ENCODE assay signal across 1 cellular context in the genomic region with DNA sequence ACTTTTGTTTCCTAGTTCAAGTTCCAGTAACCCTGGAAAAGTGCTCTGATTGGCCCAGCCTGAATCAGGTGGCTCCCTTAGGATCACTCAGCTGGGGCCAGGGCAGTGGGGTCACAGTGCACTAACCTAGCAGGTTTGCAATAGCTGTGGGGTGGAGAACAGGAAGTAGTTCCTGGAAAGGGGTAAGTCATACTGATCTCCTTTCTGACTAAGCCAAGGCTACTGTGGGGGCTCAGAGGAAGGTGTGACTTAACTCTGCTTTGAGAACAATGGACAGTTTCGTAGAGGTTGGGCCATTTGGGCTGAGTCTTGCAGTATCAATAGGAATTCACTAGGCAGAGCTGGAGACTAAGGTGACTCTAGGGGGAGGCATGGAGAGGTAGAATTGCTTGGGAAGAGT.
TF ChIP-seq lines count a peak whose summit lies in the region.

No MANE protein-coding gene starts in this region.

TF ChIP-seq in WTC11, 78 proteins besides CTCF, POLR2A, EP300 and RAD21 (continued from another document):
- TF ChIP-seq, protein P1, sequence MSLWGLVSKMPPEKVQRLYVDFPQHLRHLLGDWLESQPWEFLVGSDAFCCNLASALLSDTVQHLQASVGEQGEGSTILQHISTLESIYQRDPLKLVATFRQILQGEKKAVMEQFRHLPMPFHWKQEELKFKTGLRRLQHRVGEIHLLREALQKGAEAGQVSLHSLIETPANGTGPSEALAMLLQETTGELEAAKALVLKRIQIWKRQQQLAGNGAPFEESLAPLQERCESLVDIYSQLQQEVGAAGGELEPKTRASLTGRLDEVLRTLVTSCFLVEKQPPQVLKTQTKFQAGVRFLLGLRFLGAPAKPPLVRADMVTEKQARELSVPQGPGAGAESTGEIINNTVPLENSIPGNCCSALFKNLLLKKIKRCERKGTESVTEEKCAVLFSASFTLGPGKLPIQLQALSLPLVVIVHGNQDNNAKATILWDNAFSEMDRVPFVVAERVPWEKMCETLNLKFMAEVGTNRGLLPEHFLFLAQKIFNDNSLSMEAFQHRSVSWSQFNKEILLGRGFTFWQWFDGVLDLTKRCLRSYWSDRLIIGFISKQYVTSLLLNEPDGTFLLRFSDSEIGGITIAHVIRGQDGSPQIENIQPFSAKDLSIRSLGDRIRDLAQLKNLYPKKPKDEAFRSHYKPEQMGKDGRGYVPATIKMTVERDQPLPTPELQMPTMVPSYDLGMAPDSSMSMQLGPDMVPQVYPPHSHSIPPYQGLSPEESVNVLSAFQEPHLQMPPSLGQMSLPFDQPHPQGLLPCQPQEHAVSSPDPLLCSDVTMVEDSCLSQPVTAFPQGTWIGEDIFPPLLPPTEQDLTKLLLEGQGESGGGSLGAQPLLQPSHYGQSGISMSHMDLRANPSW (CRISPR knock-in tag; conservative IDR thresholded peaks at IDR 0.05; ENCODE audit: low read depth): no peak
- TF ChIP-seq TCF7 (CRISPR knock-in tag; IDR thresholded peaks at IDR 0.05; ENCODE audit: low read depth) (no peak), ZNF263 (CRISPR knock-in tag; IDR thresholded peaks at IDR 0.05; ENCODE audit: low read depth) (no peak)
- TF ChIP-seq, protein P2, sequence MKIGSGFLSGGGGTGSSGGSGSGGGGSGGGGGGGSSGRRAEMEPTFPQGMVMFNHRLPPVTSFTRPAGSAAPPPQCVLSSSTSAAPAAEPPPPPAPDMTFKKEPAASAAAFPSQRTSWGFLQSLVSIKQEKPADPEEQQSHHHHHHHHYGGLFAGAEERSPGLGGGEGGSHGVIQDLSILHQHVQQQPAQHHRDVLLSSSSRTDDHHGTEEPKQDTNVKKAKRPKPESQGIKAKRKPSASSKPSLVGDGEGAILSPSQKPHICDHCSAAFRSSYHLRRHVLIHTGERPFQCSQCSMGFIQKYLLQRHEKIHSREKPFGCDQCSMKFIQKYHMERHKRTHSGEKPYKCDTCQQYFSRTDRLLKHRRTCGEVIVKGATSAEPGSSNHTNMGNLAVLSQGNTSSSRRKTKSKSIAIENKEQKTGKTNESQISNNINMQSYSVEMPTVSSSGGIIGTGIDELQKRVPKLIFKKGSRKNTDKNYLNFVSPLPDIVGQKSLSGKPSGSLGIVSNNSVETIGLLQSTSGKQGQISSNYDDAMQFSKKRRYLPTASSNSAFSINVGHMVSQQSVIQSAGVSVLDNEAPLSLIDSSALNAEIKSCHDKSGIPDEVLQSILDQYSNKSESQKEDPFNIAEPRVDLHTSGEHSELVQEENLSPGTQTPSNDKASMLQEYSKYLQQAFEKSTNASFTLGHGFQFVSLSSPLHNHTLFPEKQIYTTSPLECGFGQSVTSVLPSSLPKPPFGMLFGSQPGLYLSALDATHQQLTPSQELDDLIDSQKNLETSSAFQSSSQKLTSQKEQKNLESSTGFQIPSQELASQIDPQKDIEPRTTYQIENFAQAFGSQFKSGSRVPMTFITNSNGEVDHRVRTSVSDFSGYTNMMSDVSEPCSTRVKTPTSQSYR (CRISPR knock-in tag; IDR thresholded peaks at IDR 0.05): no peak
- TF ChIP-seq, protein P3, sequence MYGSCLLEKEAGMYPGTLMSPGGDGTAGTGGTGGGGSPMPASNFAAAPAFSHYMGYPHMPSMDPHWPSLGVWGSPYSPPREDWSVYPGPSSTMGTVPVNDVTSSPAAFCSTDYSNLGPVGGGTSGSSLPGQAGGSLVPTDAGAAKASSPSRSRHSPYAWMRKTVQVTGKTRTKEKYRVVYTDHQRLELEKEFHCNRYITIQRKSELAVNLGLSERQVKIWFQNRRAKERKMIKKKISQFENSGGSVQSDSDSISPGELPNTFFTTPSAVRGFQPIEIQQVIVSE (CRISPR knock-in tag; IDR thresholded peaks at IDR 0.05; ENCODE audit: borderline replicate concordance): no peak
- TF ChIP-seq, protein P4, sequence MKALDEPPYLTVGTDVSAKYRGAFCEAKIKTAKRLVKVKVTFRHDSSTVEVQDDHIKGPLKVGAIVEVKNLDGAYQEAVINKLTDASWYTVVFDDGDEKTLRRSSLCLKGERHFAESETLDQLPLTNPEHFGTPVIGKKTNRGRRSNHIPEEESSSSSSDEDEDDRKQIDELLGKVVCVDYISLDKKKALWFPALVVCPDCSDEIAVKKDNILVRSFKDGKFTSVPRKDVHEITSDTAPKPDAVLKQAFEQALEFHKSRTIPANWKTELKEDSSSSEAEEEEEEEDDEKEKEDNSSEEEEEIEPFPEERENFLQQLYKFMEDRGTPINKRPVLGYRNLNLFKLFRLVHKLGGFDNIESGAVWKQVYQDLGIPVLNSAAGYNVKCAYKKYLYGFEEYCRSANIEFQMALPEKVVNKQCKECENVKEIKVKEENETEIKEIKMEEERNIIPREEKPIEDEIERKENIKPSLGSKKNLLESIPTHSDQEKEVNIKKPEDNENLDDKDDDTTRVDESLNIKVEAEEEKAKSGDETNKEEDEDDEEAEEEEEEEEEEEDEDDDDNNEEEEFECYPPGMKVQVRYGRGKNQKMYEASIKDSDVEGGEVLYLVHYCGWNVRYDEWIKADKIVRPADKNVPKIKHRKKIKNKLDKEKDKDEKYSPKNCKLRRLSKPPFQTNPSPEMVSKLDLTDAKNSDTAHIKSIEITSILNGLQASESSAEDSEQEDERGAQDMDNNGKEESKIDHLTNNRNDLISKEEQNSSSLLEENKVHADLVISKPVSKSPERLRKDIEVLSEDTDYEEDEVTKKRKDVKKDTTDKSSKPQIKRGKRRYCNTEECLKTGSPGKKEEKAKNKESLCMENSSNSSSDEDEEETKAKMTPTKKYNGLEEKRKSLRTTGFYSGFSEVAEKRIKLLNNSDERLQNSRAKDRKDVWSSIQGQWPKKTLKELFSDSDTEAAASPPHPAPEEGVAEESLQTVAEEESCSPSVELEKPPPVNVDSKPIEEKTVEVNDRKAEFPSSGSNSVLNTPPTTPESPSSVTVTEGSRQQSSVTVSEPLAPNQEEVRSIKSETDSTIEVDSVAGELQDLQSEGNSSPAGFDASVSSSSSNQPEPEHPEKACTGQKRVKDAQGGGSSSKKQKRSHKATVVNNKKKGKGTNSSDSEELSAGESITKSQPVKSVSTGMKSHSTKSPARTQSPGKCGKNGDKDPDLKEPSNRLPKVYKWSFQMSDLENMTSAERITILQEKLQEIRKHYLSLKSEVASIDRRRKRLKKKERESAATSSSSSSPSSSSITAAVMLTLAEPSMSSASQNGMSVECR (CRISPR knock-in tag; IDR thresholded peaks at IDR 0.05; ENCODE audit: borderline replicate concordance): no peak
- TF ChIP-seq, protein P5, sequence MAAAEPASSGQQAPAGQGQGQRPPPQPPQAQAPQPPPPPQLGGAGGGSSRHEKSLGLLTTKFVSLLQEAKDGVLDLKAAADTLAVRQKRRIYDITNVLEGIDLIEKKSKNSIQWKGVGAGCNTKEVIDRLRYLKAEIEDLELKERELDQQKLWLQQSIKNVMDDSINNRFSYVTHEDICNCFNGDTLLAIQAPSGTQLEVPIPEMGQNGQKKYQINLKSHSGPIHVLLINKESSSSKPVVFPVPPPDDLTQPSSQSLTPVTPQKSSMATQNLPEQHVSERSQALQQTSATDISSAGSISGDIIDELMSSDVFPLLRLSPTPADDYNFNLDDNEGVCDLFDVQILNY (CRISPR knock-in tag; IDR thresholded peaks at IDR 0.05): no peak
TF ChIP-seq in WTC11: peak in this region for 0.
